18 cellular contexts compared by ENCODE assay signal in the genomic region with DNA sequence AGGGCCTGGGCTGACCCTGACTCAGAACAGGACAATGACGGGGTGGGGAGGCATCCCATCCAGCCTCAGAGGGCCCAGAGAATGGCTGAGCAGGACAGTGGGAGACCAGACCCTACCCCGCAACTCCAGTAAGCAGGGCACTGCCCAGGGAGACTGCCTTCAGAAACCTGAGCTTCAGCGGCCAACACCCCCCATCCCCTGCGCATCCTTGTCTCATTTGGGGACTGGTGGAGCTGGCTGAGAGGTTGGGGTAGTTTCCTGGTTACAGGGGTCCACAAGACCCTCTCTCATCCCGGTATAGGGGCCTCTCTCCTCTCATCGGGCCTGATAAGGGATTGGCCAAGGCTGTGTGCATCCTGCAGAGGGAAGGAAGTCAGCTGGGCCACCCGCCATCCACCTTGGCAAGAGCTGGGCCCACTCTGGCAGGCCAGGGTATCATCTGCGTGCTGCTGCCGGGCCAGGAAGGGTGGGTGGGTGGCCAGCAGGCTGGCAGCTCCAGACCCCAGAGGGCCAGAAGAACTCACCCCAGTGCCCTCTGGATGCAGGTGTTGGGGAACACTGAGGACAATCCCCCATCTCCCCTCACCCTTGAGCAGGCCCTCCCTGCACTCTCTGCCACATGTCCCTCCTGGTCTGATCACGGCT.
"Had no signal": no experiment of that assay in that cellular context is flagged by ENCODE, and none has a peak within 500 bp of the region (broad histone marks: within the 10 kb centered on the region; RNA-seq: fewer than 3 reads in every experiment).

No MANE protein-coding gene starts in this region.

- H3K4me1 ChIP-seq: psoas muscle had no signal

- H3K27ac ChIP-seq: neural progenitor cell, ovary, psoas muscle, skin epidermis, stomach, thoracic aorta, upper lobe of left lung had no signal

- H3K27ac Mint-ChIP-seq: activated CD4-positive, alpha-beta memory T cell treated with anti-CD3 and anti-CD28 coated beads, Interleukin-2, amount 10 ng/mL, durations not matched to agents 7 days and 5 days; activated naive CD4-positive, alpha-beta T cell treated with anti-CD3 and anti-CD28 coated beads, Interleukin-2, amount 10 ng/mL, durations not matched to agents 7 days and 5 days; activated T-cell treated with anti-CD3 and anti-CD28 coated beads, Interleukin-2, amount 50 U/mL, for 24 hours had no signal

- ATAC-seq: right cardiac atrium had no signal

- H3K9me3 ChIP-seq: ascending aorta, ovary, psoas muscle, stomach, thoracic aorta, upper lobe of left lung had no signal

- H3K36me3 ChIP-seq: neural progenitor cell, ovary, thoracic aorta had no signal

- DNase-seq: activated CD4-positive, alpha-beta memory T cell treated with anti-CD3 and anti-CD28 coated beads, Interleukin-2, amount 10 ng/mL, durations not matched to agents 7 days and 5 days; activated CD4-positive, alpha-beta T cell treated with anti-CD3 and anti-CD28 coated beads for 48 hours; activated CD4-positive, CD25-positive, alpha-beta regulatory T cell; activated effector memory CD4-positive, alpha-beta T cell treated with Interleukin-2 at 50 U/mL for 16 hours; activated naive CD4-positive, alpha-beta T cell treated with anti-CD3 and anti-CD28 coated beads, Interleukin-2, amount 10 ng/mL, durations not matched to agents 7 days and 5 days; activated T-cell treated with anti-CD3 and anti-CD28 coated beads, Interleukin-2, amount 50 U/mL, for 24 hours; stimulated activated CD4-positive, alpha-beta T cell treated with anti-CD3 and anti-CD28 coated beads, Interleukin-4, amount 100 ng/mL, for 1 hour; T-helper 1 cell; T-helper 9 cell had no signal

- H3K4me3 ChIP-seq: neural progenitor cell, ovary, psoas muscle, skin epidermis, stomach, upper lobe of left lung had no signal

- H3K4me3 Mint-ChIP-seq: activated CD4-positive, alpha-beta memory T cell treated with anti-CD3 and anti-CD28 coated beads, Interleukin-2, amount 10 ng/mL, durations not matched to agents 7 days and 5 days; activated naive CD4-positive, alpha-beta T cell treated with anti-CD3 and anti-CD28 coated beads, Interleukin-2, amount 10 ng/mL, durations not matched to agents 7 days and 5 days; activated T-cell treated with anti-CD3 and anti-CD28 coated beads, Interleukin-2, amount 50 U/mL, for 24 hours; neural progenitor cell had no signal

- H3K36me3 Mint-ChIP-seq: activated naive CD4-positive, alpha-beta T cell treated with anti-CD3 and anti-CD28 coated beads, Interleukin-2, amount 10 ng/mL, durations not matched to agents 7 days and 5 days; neural progenitor cell had no signal

- H3K4me2 ChIP-seq: neural progenitor cell had no signal

- H3K27me3 ChIP-seq: ascending aorta, neural progenitor cell, ovary, stomach, upper lobe of left lung had no signal

- H3K9me3 Mint-ChIP-seq: activated CD4-positive, alpha-beta memory T cell treated with anti-CD3 and anti-CD28 coated beads, Interleukin-2, amount 10 ng/mL, durations not matched to agents 7 days and 5 days; activated naive CD4-positive, alpha-beta T cell treated with anti-CD3 and anti-CD28 coated beads, Interleukin-2, amount 10 ng/mL, durations not matched to agents 7 days and 5 days; activated T-cell treated with anti-CD3 and anti-CD28 coated beads, Interleukin-2, amount 50 U/mL, for 24 hours; neural progenitor cell had no signal

- H3K27me3 Mint-ChIP-seq: activated CD4-positive, alpha-beta memory T cell treated with anti-CD3 and anti-CD28 coated beads, Interleukin-2, amount 10 ng/mL, durations not matched to agents 7 days and 5 days; activated naive CD4-positive, alpha-beta T cell treated with anti-CD3 and anti-CD28 coated beads, Interleukin-2, amount 10 ng/mL, durations not matched to agents 7 days and 5 days; activated T-cell treated with anti-CD3 and anti-CD28 coated beads, Interleukin-2, amount 50 U/mL, for 24 hours had no signal

- H3K9ac ChIP-seq: neural progenitor cell had no signal

- H2AFZ ChIP-seq: neural progenitor cell had no signal

- H3K4me1 Mint-ChIP-seq: activated CD4-positive, alpha-beta memory T cell treated with anti-CD3 and anti-CD28 coated beads, Interleukin-2, amount 10 ng/mL, durations not matched to agents 7 days and 5 days; activated naive CD4-positive, alpha-beta T cell treated with anti-CD3 and anti-CD28 coated beads, Interleukin-2, amount 10 ng/mL, durations not matched to agents 7 days and 5 days had no signal
